ENCODE assay signal across 8 cellular contexts in genomic region chr7:28408974-28409715, GRCh38. TPM values are rescaled to one million over a fixed set of nuclear protein-coding genes. Genes with fewer than 3 reads are reported as not detected.
A peak's percentile ranks its signal among the peaks of the same experiment; 100 is the strongest.
DNase-seq lines count a peak whose midpoint lies in the region; TF ChIP-seq lines count a peak whose summit lies in the region.

No MANE protein-coding gene starts in this region.

- H3K9ac ChIP-seq in adipocyte (ENCODE audit: low read length) = peak overlapping the region; percentile 57

- DNase-seq in LNCaP clone FGC (ENCODE audit: low read depth) = peak; percentile 13
- DNase-seq in SHP77 treated with DMSO at 0.1 percent for 48 hours (lab: John Stamatoyannopoulos, UW) = peak; percentile 97
- peak; percentile 98 for DNase-seq in adipocyte (ENCODE audit: low read depth)
- peak; percentile 88 to 99 (median 96) for DNase-seq in head of caudate nucleus
- DNase-seq in occipital lobe (lab: John Stamatoyannopoulos, UW) = peak; percentile 88
- DNase-seq in OCI-M2 (lab: John Stamatoyannopoulos, UW; ENCODE audit: unreplicated experiment) = no peak

- intact Hi-C loops in head of caudate nucleus (cut with DNase I) = loop anchor here (10.0 kb wide), 1 partner anchor 356 kb away; no protein-coding TSS in a partner anchor

- TF ChIP-seq CTCF in LNCaP clone FGC (IDR thresholded peaks at IDR 0.05; ENCODE audit: control insufficient read depth, extremely low read depth, insufficient read depth) = no peak

- H3K9me3 ChIP-seq in adipocyte (ENCODE audit: control insufficient read depth, low read length) = no peaks in the 10 kb centered on the region

- H3K4me3 ChIP-seq in GM08714 (ENCODE audit: low read length) (peak overlapping the region; percentile 69), LNCaP clone FGC (ENCODE audit: low read depth, low read length) (0 out of 2 replicates have a peak overlapping the region, but pooled peaks have one; percentile 26), adipocyte (ENCODE audit: low read length) (peak overlapping the region; percentile 86)

- no peaks in the 10 kb centered on the region for H3K27me3 ChIP-seq in adipocyte (replicated peaks; ENCODE audit: control insufficient read depth, insufficient read depth, low read length)

- peak overlapping the region; percentile 94 for H3K27ac ChIP-seq in temporal lobe (ENCODE audit: low read depth, low read length)

- peaks cover 34% of the 10 kb centered on the region for H3K4me1 ChIP-seq in adipocyte (ENCODE audit: control insufficient read depth, insufficient read depth, low read length)

- H3K36me3 ChIP-seq in adipocyte (ENCODE audit: control insufficient read depth, insufficient read depth, low read length, severe bottlenecking) = no peaks in the 10 kb centered on the region

RNA-seq across cellular contexts. Expression of gene CREB5, which starts 3.2 kb away (rescaled TPM):
- 8.0 TPM for total RNA-seq in occipital lobe
- total RNA-seq in temporal lobe = 6.1 TPM

Comparison
In these comparisons a context has a peak if more than half of its experiments do, and no peak if none do; other contexts are left out.
1. H3K4me3 ChIP-seq: peak in every context shown above with its lines; median percentile 86 in adipocyte; 69 in GM08714; 26 in LNCaP clone FGC.